ENCODE assay signal across 20 cellular contexts in the genomic region with DNA sequence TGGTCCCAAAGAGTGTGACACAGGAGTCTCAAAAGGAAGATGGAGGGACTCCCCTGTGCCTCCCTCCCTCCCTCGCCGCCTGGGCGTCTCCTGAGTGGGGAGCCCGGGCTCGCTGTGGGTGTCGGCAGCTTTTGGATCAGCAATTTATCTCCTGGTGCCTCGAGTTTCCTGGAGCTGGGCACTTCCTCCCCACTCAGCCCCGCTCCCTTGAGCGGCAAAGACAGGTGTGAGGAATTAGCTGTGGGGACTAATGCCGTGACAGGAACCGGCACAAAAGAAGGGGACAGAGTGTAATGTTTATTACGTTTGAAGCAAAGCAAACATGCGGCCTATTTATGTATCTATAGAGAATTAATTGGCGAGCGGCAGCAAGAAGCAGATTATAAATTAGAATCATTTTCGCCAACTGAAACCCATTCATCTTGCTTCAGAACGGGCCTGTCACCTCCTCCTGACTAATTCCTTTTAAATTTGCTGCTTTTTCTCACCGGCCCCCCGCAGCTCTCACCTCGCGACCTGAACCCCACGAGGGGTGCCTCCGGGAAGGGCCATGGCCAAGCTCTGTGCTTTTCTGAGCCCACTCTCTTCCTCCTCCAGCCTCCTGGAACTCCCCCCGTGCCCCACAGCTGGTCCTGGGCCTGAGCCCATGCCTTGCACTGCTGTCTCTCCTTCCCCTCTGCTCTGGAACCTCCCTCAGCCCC. TPM values are rescaled to one million over a fixed set of nuclear protein-coding genes. Genes with fewer than 3 reads are reported as not detected.
DNase-seq lines count a peak whose midpoint lies in the region; ATAC-seq, FAIRE-seq and TF ChIP-seq lines count a peak whose summit lies in the region.
"Had no signal": no experiment of that assay in that cellular context is flagged by ENCODE, and none has a peak within 500 bp of the region (broad histone marks: within the 10 kb centered on the region; RNA-seq: fewer than 3 reads in every experiment).

No MANE protein-coding gene starts in this region.

- H3K36me3 ChIP-seq in body of pancreas (replicated peaks in 1 of 2; ENCODE audit: insufficient read depth in 1 of 2, low read depth in 2 of 2), result no peaks in the 10 kb centered on the region

- FAIRE-seq in urothelium cell line (lab: Jason Lieb, UNC), result peak; percentile 52
- FAIRE-seq: A549, G401.6, GM12892 had no signal

- peak overlapping the region in 3 of 4 donors; percentile 43 to 63 (median 59) for H3K27ac ChIP-seq in body of pancreas
- H3K27ac ChIP-seq: A549, C4-2B, PC-9, SK-N-MC had no signal

- no peak overlapping the region for H3K4me3 ChIP-seq in body of pancreas
- H3K4me3 ChIP-seq: A549, PC-9, SK-N-MC had no signal

- TF ChIP-seq POLR2A in body of pancreas (IDR thresholded peaks at IDR 0.05), result no peak

- no peaks in the 10 kb centered on the region for H3K9me3 ChIP-seq in body of pancreas
- H3K9me3 ChIP-seq: A549, Caco-2 had no signal

- 37 to 53% methylated on average over 24 of the region's 24 CpGs for WGBS in body of pancreas, 2 donors

- ATAC-seq in body of pancreas, result peak; percentile 39
- ATAC-seq: A549, HCT116, T-cell had no signal

- H3K27me3 ChIP-seq in body of pancreas, result peaks cover 0 to 7% of the 10 kb centered on the region in 2 donors

- peaks cover 15% of the 10 kb centered on the region for H3K4me1 ChIP-seq in body of pancreas
- H3K4me1 ChIP-seq: A549, Caco-2 had no signal

- intact Hi-C loops in body of pancreas (cut with DNase I), result no loop called here

- DNase-seq in NCI-H748 (lab: John Stamatoyannopoulos, UW; ENCODE audit: unreplicated experiment) (peak; percentile 63), NCI-H748 treated with DMSO at 0.1 percent for 48 hours (lab: John Stamatoyannopoulos, UW) (no peak), NCI-H146 (lab: John Stamatoyannopoulos, UW) (peak; percentile 59), body of pancreas (peak in 3 of 4 donors; percentile 17 to 27 (median 20)), urothelium cell line (ENCODE audit: low spot score) (no peak), DMS79 (lab: John Stamatoyannopoulos, UW) (no peak), GM19240 (ENCODE audit: insufficient read length, low spot score) (no peak), T1000 (lab: John Stamatoyannopoulos, UW) (no peak)
- DNase-seq: Caco-2, IMR-90, MV-4-11, NCI-H2227 treated with DMSO at 0.1 percent for 48 hours, PC-9, T-cell had no signal

- TF ChIP-seq CTCF in body of pancreas (IDR thresholded peaks at IDR 0.05), result no peak

RNA-seq across cellular contexts. Expression of a gene that starts 8.8 kb away (rescaled TPM):
- 1 to 10 TPM; 1.3 to 2.1 TPM for total RNA-seq in body of pancreas
- total RNA-seq: IMR-90, PC-9, T-cell had no signal

Comparison
In these comparisons a context has a peak if more than half of its experiments do, and no peak if none do; other contexts are left out.
1. DNase-seq: peak in NCI-H748 (single experiment), NCI-H146 (single experiment) and body of pancreas (3 of 4); none in NCI-H748 treated with DMSO at 0.1 percent for 48 hours (single experiment), urothelium cell line (single experiment), DMS79 (single experiment), GM19240 (single experiment) and T1000 (single experiment).